In genomic region chr17:45130640-45131293, GRCh38 we compare ENCODE assay signal across 1 cellular context.
TF ChIP-seq lines count a peak whose summit lies in the region.

No MANE protein-coding gene starts in this region.

TF ChIP-seq in IMR-90, 13 proteins besides CTCF, POLR2A, EP300 and RAD21:
- TF ChIP-seq BHLHE40 (IDR thresholded peaks at IDR 0.05; ENCODE audit: low read depth, low read length): no peak
TF ChIP-seq in IMR-90: peak in this region for 0.
